ENCODE assay signal across 20 cellular contexts in the genomic region with DNA sequence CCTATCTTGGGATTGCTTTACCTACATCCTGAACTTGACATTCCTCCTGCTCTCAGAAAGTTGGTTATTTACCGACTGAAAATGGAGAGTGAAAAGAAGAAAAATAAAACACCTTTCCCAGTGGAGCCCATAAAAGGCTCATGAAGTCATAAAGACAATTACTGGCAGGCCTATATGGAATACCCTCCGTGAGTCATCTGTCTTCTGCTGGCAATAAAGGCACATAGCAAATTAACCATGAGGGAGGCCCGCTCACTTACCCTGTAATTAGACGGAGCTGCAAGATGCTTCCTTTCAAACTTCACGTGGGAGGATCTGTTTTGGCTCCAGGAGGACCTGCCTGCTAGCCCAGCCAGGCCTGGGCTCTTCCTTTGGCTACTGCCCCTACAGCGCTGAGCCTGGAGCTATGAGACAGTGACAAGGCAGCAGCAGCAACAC.
DNase-seq lines count a peak whose midpoint lies in the region; ATAC-seq and TF ChIP-seq lines count a peak whose summit lies in the region.
"Had no signal": no experiment of that assay in that cellular context is flagged by ENCODE, and none has a peak within 500 bp of the region (broad histone marks: within the 10 kb centered on the region; RNA-seq: fewer than 3 reads in every experiment).

No MANE protein-coding gene starts in this region.

- no peak overlapping the region for H3K27ac ChIP-seq in prostate gland
- H3K27ac ChIP-seq: VCaP had no signal

- H3K27me3 ChIP-seq in BE2C (no peaks in the 10 kb centered on the region), prostate gland (replicated peaks; ENCODE audit: insufficient read depth) (no peaks in the 10 kb centered on the region)

- no peaks in the 10 kb centered on the region for H3K9me3 ChIP-seq in BE2C
- no peaks in the 10 kb centered on the region for H3K9me3 ChIP-seq in mucosa of descending colon
- no peaks in the 10 kb centered on the region for H3K9me3 ChIP-seq in prostate gland

- no peak for TF ChIP-seq POLR2A in prostate gland (IDR thresholded peaks at IDR 0.05)

- H3K4me1 ChIP-seq in BE2C: peaks cover 8% of the 10 kb centered on the region
- peaks cover 9% of the 10 kb centered on the region for H3K4me1 ChIP-seq in mucosa of descending colon (ENCODE audit: low read depth)
- H3K4me1 ChIP-seq in prostate gland (replicated peaks): no peaks in the 10 kb centered on the region

- H3K4me3 ChIP-seq in BE2C (ENCODE audit: low read depth, low read length) (no peak overlapping the region), mucosa of descending colon (no peak overlapping the region), prostate gland (no peak overlapping the region)
- H3K4me3 ChIP-seq: dorsolateral prefrontal cortex, lung had no signal

- TF ChIP-seq CTCF in BE2C (IDR thresholded peaks at IDR 0.05; ENCODE audit: low read depth, low read length) (no peak), mucosa of descending colon (IDR thresholded peaks at IDR 0.05) (no peak), prostate gland (IDR thresholded peaks at IDR 0.05) (no peak)

- peak; percentile 60 for DNase-seq in BE2C
- peak in 2 of 3 experiments; percentile 73 to 92 for DNase-seq in NCI-H1417 (lab: John Stamatoyannopoulos, UW)
- DNase-seq in RPMI7951 (ENCODE audit: low read depth): peak; percentile 58
- peak in 2 of 3 donors; percentile 14 to 26 for DNase-seq in mucosa of descending colon
- DNase-seq in prostate gland (ENCODE audit: low spot score): no peak
- DNase-seq in stimulated activated CD4-positive, alpha-beta T cell treated with anti-CD3 and anti-CD28 coated beads, Interleukin-2, amount 100 ng/mL, for 24 hours: no peak
- DNase-seq in stimulated activated CD4-positive, alpha-beta T cell treated with anti-CD3 and anti-CD28 coated beads, Interleukin-4, amount 100 ng/mL, for 24 hours: no peak
- DNase-seq: activated CD4-positive, alpha-beta T cell treated with anti-CD3 and anti-CD28 coated beads, Interleukin-2, amount 50 U/mL, for 48 hours; activated T-cell treated with anti-CD3 and anti-CD28 coated beads, Interleukin-2, amount 50 U/mL, for 4 hours; CD4-positive, alpha-beta T cell; DND-41; erythroblast; HCEC 1CT; naive thymus-derived CD4-positive, alpha-beta T cell; Right ventricle myocardium superior had no signal

- ATAC-seq in mucosa of descending colon (peak; percentile 90), SK-N-SH treated with all-trans-retinoic acid at 6 μM for 48 hours (no peak)
- ATAC-seq: activated naive CD4-positive, alpha-beta T cell treated with anti-CD3 and anti-CD28 coated beads, Interleukin-2, amount 50 U/mL, for 72 hours; activated T-cell treated with anti-CD3 and anti-CD28 coated beads, Interleukin-2, amount 50 U/mL, for 4 hours; naive thymus-derived CD4-positive, alpha-beta T cell had no signal

- H3K36me3 ChIP-seq in BE2C (no peaks in the 10 kb centered on the region), mucosa of descending colon (ENCODE audit: low read depth) (no peaks in the 10 kb centered on the region), prostate gland (no peaks in the 10 kb centered on the region)

- WGBS in prostate gland: 20% methylated on average over 6 of the region's 6 CpGs

- intact Hi-C loops in mucosa of descending colon (cut with DNase I, micrococcal nuclease) (no loop called here), prostate gland (cut with DNase I) (no loop called here)

TF ChIP-seq in SK-N-SH treated with all-trans-retinoic acid at 6 μM for 48 hours, 23 proteins besides CTCF, POLR2A, EP300 and RAD21:
- TF ChIP-seq BACH2 (CRISPR knock-in tag; IDR thresholded peaks at IDR 0.05; ENCODE audit: borderline replicate concordance): no peak
- no peak for TF ChIP-seq ZC3H10 (CRISPR knock-in tag; IDR thresholded peaks at IDR 0.05)
- TF ChIP-seq GLIS3 (CRISPR knock-in tag; IDR thresholded peaks at IDR 0.05): no peak
- TF ChIP-seq ZFP3 (CRISPR knock-in tag; IDR thresholded peaks at IDR 0.05): no peak
- TF ChIP-seq ISL1 (CRISPR knock-in tag; IDR thresholded peaks at IDR 0.05): no peak
- TF ChIP-seq ZNF70 (CRISPR knock-in tag; IDR thresholded peaks at IDR 0.05): no peak
- TF ChIP-seq ARNTL (CRISPR knock-in tag; IDR thresholded peaks at IDR 0.05; ENCODE audit: borderline replicate concordance, low read depth): no peak
- TF ChIP-seq ZFP30 (CRISPR knock-in tag; IDR thresholded peaks at IDR 0.05): no peak
- TF ChIP-seq TCF4 (CRISPR knock-in tag; IDR thresholded peaks at IDR 0.05; ENCODE audit: borderline replicate concordance): no peak
- TF ChIP-seq ESRRG (CRISPR knock-in tag; IDR thresholded peaks at IDR 0.05): no peak
- TF ChIP-seq ZNF565 (CRISPR knock-in tag; conservative IDR thresholded peaks at IDR 0.05; ENCODE audit: low read depth): no peak
- TF ChIP-seq TOX (CRISPR knock-in tag; IDR thresholded peaks at IDR 0.05; ENCODE audit: borderline replicate concordance): no peak
- TF ChIP-seq CREB5 (CRISPR knock-in tag; IDR thresholded peaks at IDR 0.05; ENCODE audit: low read depth): no peak
- TF ChIP-seq OSR1 (CRISPR knock-in tag; IDR thresholded peaks at IDR 0.05): no peak
- TF ChIP-seq, protein P1, sequence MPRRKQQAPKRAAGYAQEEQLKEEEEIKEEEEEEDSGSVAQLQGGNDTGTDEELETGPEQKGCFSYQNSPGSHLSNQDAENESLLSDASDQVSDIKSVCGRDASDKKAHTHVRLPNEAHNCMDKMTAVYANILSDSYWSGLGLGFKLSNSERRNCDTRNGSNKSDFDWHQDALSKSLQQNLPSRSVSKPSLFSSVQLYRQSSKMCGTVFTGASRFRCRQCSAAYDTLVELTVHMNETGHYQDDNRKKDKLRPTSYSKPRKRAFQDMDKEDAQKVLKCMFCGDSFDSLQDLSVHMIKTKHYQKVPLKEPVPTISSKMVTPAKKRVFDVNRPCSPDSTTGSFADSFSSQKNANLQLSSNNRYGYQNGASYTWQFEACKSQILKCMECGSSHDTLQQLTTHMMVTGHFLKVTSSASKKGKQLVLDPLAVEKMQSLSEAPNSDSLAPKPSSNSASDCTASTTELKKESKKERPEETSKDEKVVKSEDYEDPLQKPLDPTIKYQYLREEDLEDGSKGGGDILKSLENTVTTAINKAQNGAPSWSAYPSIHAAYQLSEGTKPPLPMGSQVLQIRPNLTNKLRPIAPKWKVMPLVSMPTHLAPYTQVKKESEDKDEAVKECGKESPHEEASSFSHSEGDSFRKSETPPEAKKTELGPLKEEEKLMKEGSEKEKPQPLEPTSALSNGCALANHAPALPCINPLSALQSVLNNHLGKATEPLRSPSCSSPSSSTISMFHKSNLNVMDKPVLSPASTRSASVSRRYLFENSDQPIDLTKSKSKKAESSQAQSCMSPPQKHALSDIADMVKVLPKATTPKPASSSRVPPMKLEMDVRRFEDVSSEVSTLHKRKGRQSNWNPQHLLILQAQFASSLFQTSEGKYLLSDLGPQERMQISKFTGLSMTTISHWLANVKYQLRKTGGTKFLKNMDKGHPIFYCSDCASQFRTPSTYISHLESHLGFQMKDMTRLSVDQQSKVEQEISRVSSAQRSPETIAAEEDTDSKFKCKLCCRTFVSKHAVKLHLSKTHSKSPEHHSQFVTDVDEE (CRISPR knock-in tag; IDR thresholded peaks at IDR 0.05): no peak
- no peak for TF ChIP-seq RARB (CRISPR knock-in tag; IDR thresholded peaks at IDR 0.05)
- TF ChIP-seq PPARA (CRISPR knock-in tag; IDR thresholded peaks at IDR 0.05; ENCODE audit: borderline replicate concordance): no peak
- TF ChIP-seq, protein P2, sequence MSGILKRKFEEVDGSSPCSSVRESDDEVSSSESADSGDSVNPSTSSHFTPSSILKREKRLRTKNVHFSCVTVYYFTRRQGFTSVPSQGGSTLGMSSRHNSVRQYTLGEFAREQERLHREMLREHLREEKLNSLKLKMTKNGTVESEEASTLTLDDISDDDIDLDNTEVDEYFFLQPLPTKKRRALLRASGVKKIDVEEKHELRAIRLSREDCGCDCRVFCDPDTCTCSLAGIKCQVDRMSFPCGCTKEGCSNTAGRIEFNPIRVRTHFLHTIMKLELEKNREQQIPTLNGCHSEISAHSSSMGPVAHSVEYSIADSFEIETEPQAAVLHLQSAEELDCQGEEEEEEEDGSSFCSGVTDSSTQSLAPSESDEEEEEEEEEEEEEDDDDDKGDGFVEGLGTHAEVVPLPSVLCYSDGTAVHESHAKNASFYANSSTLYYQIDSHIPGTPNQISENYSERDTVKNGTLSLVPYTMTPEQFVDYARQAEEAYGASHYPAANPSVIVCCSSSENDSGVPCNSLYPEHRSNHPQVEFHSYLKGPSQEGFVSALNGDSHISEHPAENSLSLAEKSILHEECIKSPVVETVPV (CRISPR knock-in tag; IDR thresholded peaks at IDR 0.05): no peak
- no peak for TF ChIP-seq SNAI2 (CRISPR knock-in tag; IDR thresholded peaks at IDR 0.05)
- TF ChIP-seq, protein P3, sequence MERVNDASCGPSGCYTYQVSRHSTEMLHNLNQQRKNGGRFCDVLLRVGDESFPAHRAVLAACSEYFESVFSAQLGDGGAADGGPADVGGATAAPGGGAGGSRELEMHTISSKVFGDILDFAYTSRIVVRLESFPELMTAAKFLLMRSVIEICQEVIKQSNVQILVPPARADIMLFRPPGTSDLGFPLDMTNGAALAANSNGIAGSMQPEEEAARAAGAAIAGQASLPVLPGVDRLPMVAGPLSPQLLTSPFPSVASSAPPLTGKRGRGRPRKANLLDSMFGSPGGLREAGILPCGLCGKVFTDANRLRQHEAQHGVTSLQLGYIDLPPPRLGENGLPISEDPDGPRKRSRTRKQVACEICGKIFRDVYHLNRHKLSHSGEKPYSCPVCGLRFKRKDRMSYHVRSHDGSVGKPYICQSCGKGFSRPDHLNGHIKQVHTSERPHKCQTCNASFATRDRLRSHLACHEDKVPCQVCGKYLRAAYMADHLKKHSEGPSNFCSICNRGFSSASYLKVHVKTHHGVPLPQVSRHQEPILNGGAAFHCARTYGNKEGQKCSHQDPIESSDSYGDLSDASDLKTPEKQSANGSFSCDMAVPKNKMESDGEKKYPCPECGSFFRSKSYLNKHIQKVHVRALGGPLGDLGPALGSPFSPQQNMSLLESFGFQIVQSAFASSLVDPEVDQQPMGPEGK (CRISPR knock-in tag; IDR thresholded peaks at IDR 0.05; ENCODE audit: borderline replicate concordance): no peak

Comparison
In these comparisons a context has a peak if more than half of its experiments do, and no peak if none do; other contexts are left out.
1. DNase-seq: peak in BE2C (single experiment), NCI-H1417 (2 of 3), RPMI7951 (single experiment) and mucosa of descending colon (2 of 3); none in prostate gland (single experiment), stimulated activated CD4-positive, alpha-beta T cell treated with anti-CD3 and anti-CD28 coated beads, Interleukin-2, amount 100 ng/mL, for 24 hours (0 of 2) and stimulated activated CD4-positive, alpha-beta T cell treated with anti-CD3 and anti-CD28 coated beads, Interleukin-4, amount 100 ng/mL, for 24 hours (single experiment).